ENCODE assay signal across 18 cellular contexts in the genomic region with DNA sequence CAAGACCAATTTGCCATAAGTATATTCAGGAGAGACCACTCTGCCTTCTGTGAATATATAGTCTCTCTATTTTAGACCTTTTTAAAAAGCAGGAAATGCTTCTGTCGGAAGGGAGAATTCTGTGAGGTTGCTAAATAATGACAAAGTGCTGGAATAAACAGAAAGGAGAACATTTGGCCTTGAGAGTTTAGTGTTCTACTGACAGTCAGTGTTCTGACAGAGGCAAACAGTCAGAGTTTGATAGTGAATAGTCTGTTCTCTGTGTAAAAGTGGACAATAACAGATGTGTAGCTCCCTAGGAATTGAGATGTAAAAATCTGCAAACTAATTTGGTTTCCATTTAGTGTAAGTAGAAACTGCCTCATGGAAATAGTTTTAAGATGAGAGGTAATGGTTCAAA.
A peak's percentile ranks its signal among the peaks of the same experiment; 100 is the strongest.
DNase-seq lines count a peak whose midpoint lies in the region; ATAC-seq and TF ChIP-seq lines count a peak whose summit lies in the region.
"Had no signal": no experiment of that assay in that cellular context is flagged by ENCODE, and none has a peak within 500 bp of the region (broad histone marks: within the 10 kb centered on the region; RNA-seq: fewer than 3 reads in every experiment).

No MANE protein-coding gene starts in this region.

- H3K36me3 ChIP-seq in GM23338 (ENCODE audit: insufficient read depth) (no peaks in the 10 kb centered on the region), OCI-LY3 (replicated peaks; ENCODE audit: low read depth, low read length) (no peaks in the 10 kb centered on the region), smooth muscle cell (ENCODE audit: low read depth) (no peaks in the 10 kb centered on the region)
- H3K36me3 ChIP-seq: BLaER1 had no signal

- H3K27ac ChIP-seq in GM23338 (ENCODE audit: low read depth): no peak overlapping the region
- H3K27ac ChIP-seq in OCI-LY3 (ENCODE audit: low read length): no peak overlapping the region
- no peak overlapping the region for H3K27ac ChIP-seq in smooth muscle cell (ENCODE audit: low read depth)
- H3K27ac ChIP-seq: BLaER1, C4-2B had no signal

- ATAC-seq in GM23338 (no peak), left lobe of liver (no peak)
- ATAC-seq: CD8-positive, alpha-beta T cell; HCT116 had no signal

- H3K27me3 Mint-ChIP-seq in GM23338 (ENCODE audit: insufficient read depth, low read depth, poor library complexity): no peaks in the 10 kb centered on the region
- H3K27me3 Mint-ChIP-seq: B cell had no signal

- H3K27me3 ChIP-seq in GM23338 (ENCODE audit: insufficient read depth) (no peaks in the 10 kb centered on the region), OCI-LY3 (ENCODE audit: low read depth, low read length) (no peaks in the 10 kb centered on the region), smooth muscle cell (ENCODE audit: low read depth) (no peaks in the 10 kb centered on the region)
- H3K27me3 ChIP-seq: BLaER1 had no signal

- TF ChIP-seq CTCF in GM23338 (conservative IDR thresholded peaks at IDR 0.05; ENCODE audit: low read depth in 2 of 2) (no peak), OCI-LY3 (IDR thresholded peaks at IDR 0.05; ENCODE audit: low read depth, low read length) (no peak), smooth muscle cell (IDR thresholded peaks at IDR 0.05; ENCODE audit: borderline replicate concordance, insufficient read depth, poor library complexity, severe bottlenecking) (no peak)

- no peak for DNase-seq in GM23338 (ENCODE audit: low spot score)
- DNase-seq in medulla oblongata (ENCODE audit: extremely low spot score): peak; percentile 35
- DNase-seq in smooth muscle cell (lab: John Stamatoyannopoulos, UW; ENCODE audit: unreplicated experiment): no peak
- no peak for DNase-seq in left lobe of liver (ENCODE audit: low spot score)
- DNase-seq in NCI-H2107 (lab: John Stamatoyannopoulos, UW): no peak
- no peak for DNase-seq in cerebellum (ENCODE audit: low spot score)
- DNase-seq in stimulated activated CD4-positive, alpha-beta T cell treated with anti-CD3 and anti-CD28 coated beads, Interleukin-2, amount 100 ng/mL, for 48 hours: no peak
- DNase-seq: Caco-2; CD4-positive, CD25-positive, alpha-beta regulatory T cell; CD8-positive, alpha-beta T cell; DMS153; DND-41; H9 had no signal

- no peaks in the 10 kb centered on the region for H4K20me1 ChIP-seq in GM23338 (replicated peaks; ENCODE audit: insufficient read depth)
- H4K20me1 ChIP-seq in OCI-LY3 (ENCODE audit: insufficient read depth, low read length): no peaks in the 10 kb centered on the region
- no peaks in the 10 kb centered on the region for H4K20me1 ChIP-seq in smooth muscle cell (ENCODE audit: low read depth)
- H4K20me1 ChIP-seq: BLaER1 had no signal

- no peak overlapping the region for H3K4me3 Mint-ChIP-seq in GM23338
- H3K4me3 Mint-ChIP-seq: B cell; CD4-positive, CD25-positive, alpha-beta regulatory T cell; CD8-positive, alpha-beta T cell; H9 had no signal

- H3K9me2 ChIP-seq in GM23338 (ENCODE audit: insufficient read depth): peaks cover 6% of the 10 kb centered on the region; the same call in 1 of the 2 replicates

- no peaks in the 10 kb centered on the region for H3K79me2 ChIP-seq in GM23338 (replicated peaks; ENCODE audit: insufficient read depth)
- H3K79me2 ChIP-seq in OCI-LY3 (ENCODE audit: low read length): no peaks in the 10 kb centered on the region
- H3K79me2 ChIP-seq in smooth muscle cell (ENCODE audit: low read depth): no peaks in the 10 kb centered on the region

- 68% methylated on average over 1 of the region's 1 CpG for WGBS in smooth muscle cell (ENCODE audit: low lambda C conversion rate)

- H3K4me2 ChIP-seq in GM23338 (no peak overlapping the region), OCI-LY3 (ENCODE audit: low read length) (no peak overlapping the region), smooth muscle cell (no peak overlapping the region)
- H3K4me2 ChIP-seq: BLaER1 had no signal

- no peaks in the 10 kb centered on the region for H3K4me1 Mint-ChIP-seq in GM23338
- H3K4me1 Mint-ChIP-seq: B cell; CD4-positive, CD25-positive, alpha-beta regulatory T cell; H9 had no signal

- H3K9ac ChIP-seq in OCI-LY3 (ENCODE audit: low read length) (no peak overlapping the region), smooth muscle cell (ENCODE audit: low read depth) (no peak overlapping the region)
- H3K9ac ChIP-seq: BLaER1 had no signal

- H3K9me3 ChIP-seq in OCI-LY3 (ENCODE audit: insufficient read depth, low read length) (no peaks in the 10 kb centered on the region), smooth muscle cell (replicated peaks; ENCODE audit: low read depth) (no peaks in the 10 kb centered on the region)
- H3K9me3 ChIP-seq: BLaER1, Caco-2 had no signal

- no peaks in the 10 kb centered on the region for H3K36me3 Mint-ChIP-seq in GM23338 (ENCODE audit: low read depth)
- H3K36me3 Mint-ChIP-seq: CD4-positive, CD25-positive, alpha-beta regulatory T cell; CD8-positive, alpha-beta T cell had no signal

- H3K4me1 ChIP-seq in GM23338 (ENCODE audit: insufficient read depth) (no peaks in the 10 kb centered on the region), OCI-LY3 (ENCODE audit: low read length) (no peaks in the 10 kb centered on the region), smooth muscle cell (ENCODE audit: low read depth) (no peaks in the 10 kb centered on the region)
- H3K4me1 ChIP-seq: BLaER1, Caco-2 had no signal

- H3K4me3 ChIP-seq in GM23338 (no peak overlapping the region), OCI-LY3 (ENCODE audit: low read length) (no peak overlapping the region), smooth muscle cell (no peak overlapping the region)
- H3K4me3 ChIP-seq: BLaER1 had no signal

- H3K27ac Mint-ChIP-seq in GM23338: no peak overlapping the region
- H3K27ac Mint-ChIP-seq: B cell; CD4-positive, CD25-positive, alpha-beta regulatory T cell; CD8-positive, alpha-beta T cell; H9 had no signal

- H3K9me3 Mint-ChIP-seq in GM23338: peaks cover 14% of the 10 kb centered on the region

- H2AFZ ChIP-seq in GM23338 (peak overlapping the region; percentile 34; the same call in 1 of the 2 replicates), OCI-LY3 (ENCODE audit: low read depth, low read length) (0 out of 2 replicates have a peak overlapping the region, but pooled peaks have one; percentile 36), smooth muscle cell (ENCODE audit: low read depth) (peak overlapping the region; percentile 87)

- H3F3A ChIP-seq in GM23338 (replicated peaks; ENCODE audit: low read depth) (no peaks in the 10 kb centered on the region), smooth muscle cell (ENCODE audit: low read depth) (no peaks in the 10 kb centered on the region)

TF ChIP-seq in GM23338, 12 proteins besides CTCF, POLR2A, EP300 and RAD21 (continues in another document):
- no peak for TF ChIP-seq POLR2AphosphoS5 (IDR thresholded peaks at IDR 0.05; ENCODE audit: low read depth)
- no peak for TF ChIP-seq JUNB (IDR thresholded peaks at IDR 0.05; ENCODE audit: unreplicated experiment)
- no peak for TF ChIP-seq ETS1 (IDR thresholded peaks at IDR 0.05)
- TF ChIP-seq ZNF331 (CRISPR knock-in tag; IDR thresholded peaks at IDR 0.05; ENCODE audit: low read depth): no peak
- TF ChIP-seq, protein P1, sequence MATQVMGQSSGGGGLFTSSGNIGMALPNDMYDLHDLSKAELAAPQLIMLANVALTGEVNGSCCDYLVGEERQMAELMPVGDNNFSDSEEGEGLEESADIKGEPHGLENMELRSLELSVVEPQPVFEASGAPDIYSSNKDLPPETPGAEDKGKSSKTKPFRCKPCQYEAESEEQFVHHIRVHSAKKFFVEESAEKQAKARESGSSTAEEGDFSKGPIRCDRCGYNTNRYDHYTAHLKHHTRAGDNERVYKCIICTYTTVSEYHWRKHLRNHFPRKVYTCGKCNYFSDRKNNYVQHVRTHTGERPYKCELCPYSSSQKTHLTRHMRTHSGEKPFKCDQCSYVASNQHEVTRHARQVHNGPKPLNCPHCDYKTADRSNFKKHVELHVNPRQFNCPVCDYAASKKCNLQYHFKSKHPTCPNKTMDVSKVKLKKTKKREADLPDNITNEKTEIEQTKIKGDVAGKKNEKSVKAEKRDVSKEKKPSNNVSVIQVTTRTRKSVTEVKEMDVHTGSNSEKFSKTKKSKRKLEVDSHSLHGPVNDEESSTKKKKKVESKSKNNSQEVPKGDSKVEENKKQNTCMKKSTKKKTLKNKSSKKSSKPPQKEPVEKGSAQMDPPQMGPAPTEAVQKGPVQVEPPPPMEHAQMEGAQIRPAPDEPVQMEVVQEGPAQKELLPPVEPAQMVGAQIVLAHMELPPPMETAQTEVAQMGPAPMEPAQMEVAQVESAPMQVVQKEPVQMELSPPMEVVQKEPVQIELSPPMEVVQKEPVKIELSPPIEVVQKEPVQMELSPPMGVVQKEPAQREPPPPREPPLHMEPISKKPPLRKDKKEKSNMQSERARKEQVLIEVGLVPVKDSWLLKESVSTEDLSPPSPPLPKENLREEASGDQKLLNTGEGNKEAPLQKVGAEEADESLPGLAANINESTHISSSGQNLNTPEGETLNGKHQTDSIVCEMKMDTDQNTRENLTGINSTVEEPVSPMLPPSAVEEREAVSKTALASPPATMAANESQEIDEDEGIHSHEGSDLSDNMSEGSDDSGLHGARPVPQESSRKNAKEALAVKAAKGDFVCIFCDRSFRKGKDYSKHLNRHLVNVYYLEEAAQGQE (IDR thresholded peaks at IDR 0.05; ENCODE audit: unreplicated experiment): no peak
- no peak for TF ChIP-seq NANOG (IDR thresholded peaks at IDR 0.05; ENCODE audit: borderline replicate concordance)
- no peak for TF ChIP-seq EZH2phosphoT487 (IDR thresholded peaks at IDR 0.05; ENCODE audit: unreplicated experiment)
- TF ChIP-seq EZH2 (IDR thresholded peaks at IDR 0.05; ENCODE audit: low read depth, unreplicated experiment): no peak
- TF ChIP-seq ZNF114 (CRISPR knock-in tag; IDR thresholded peaks at IDR 0.05): no peak
- no peak for TF ChIP-seq CREB1 (CRISPR knock-in tag; IDR thresholded peaks at IDR 0.05; ENCODE audit: low read depth)

Comparison
In these comparisons a context has a peak if more than half of its experiments do, and no peak if none do; other contexts are left out.
1. H2AFZ ChIP-seq: peak in every context shown above with its lines; median percentile 87 in smooth muscle cell; 36 in OCI-LY3; 34 in GM23338.